17 cellular contexts compared by ENCODE assay signal in the genomic region with DNA sequence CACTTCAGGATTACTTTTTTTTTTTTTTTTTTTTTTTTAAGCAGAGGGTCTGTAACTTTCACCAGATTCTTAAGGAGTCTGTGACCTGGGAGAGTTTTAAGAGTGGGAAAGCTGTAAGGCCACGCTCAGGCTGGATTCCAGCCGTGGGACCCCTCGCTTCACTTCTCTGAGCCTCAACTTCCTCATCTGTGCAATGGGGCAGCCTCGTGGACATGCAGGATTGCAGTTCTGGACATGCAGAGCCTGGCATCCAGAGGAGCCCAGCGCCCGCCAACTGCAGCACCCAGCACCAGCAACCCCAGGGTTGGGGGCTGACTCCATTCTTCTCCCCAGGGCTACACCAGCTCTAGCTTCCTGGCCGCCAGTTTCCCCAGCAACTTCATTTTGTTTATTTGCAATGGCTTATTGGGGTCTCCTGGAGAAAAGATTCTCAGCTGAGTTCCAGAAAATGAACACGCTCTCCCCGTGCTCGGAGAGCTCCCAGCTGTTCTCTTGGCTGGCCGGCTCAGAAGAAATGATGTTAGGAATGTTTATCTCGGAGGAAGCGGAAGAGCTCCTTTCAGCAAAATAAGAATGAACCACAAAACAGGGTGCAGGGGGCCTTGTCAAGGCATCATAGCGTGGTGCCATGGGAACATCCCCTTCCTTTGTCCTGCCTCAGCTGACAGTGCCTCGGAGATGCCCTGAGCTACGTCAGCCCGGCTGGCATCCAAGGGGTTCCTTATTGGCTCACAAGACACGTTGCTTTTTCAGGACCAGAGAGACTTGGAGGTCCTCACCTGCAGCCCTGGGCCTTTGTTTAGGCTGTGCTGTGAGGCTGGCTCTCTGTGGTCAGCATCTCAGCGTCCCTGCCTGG.
"Had no signal": no experiment of that assay in that cellular context is flagged by ENCODE, and none has a peak within 500 bp of the region (broad histone marks: within the 10 kb centered on the region; RNA-seq: fewer than 3 reads in every experiment).

No MANE protein-coding gene starts in this region.

- H3K27ac ChIP-seq: epithelial cell of prostate, hepatocyte, neutrophil, parathyroid adenoma had no signal

- H3K9ac ChIP-seq: parathyroid adenoma had no signal

- H3K4me2 ChIP-seq: hepatocyte had no signal

- H2AFZ ChIP-seq: hepatocyte, parathyroid adenoma had no signal

- H3K9me3 ChIP-seq: neutrophil had no signal

- H3K79me2 ChIP-seq: hepatocyte, parathyroid adenoma had no signal

- H3K4me1 ChIP-seq: parathyroid adenoma had no signal

- ATAC-seq: activated CD8-positive, alpha-beta T cell treated with anti-CD3 and anti-CD28 coated beads for 36 hours; activated naive CD4-positive, alpha-beta T cell treated with anti-CD3 and anti-CD28 coated beads, Interleukin-2, amount 50 U/mL, for 72 hours; stimulated activated memory B cell treated with anti-CD40 and anti-IgM and Interleukin-4, amounts not matched to agents 10 μg/mL and 1 μg/mL and 100 μg/mL, for 72 hours had no signal

- FAIRE-seq: keratinocyte had no signal

- H3K4me3 ChIP-seq: hepatocyte had no signal

- DNase-seq: activated B cell treated with CpG ODN at 0.5 μM for 24 hours; activated CD4-positive, alpha-beta T cell treated with anti-CD3 and anti-CD28 coated beads for 48 hours; activated CD8-positive, alpha-beta T cell treated with anti-CD3 and anti-CD28 coated beads for 36 hours; activated effector memory CD4-positive, alpha-beta T cell treated with anti-CD3 and anti-CD28 coated beads, Interleukin-2, amount 50 U/mL, for 16 hours; activated T-cell treated with anti-CD3 and anti-CD28 coated beads, Interleukin-2, amount 50 U/mL, for 48 hours; amniotic stem cell; cerebellar nuclear complex; naive B cell; stimulated activated CD4-positive, alpha-beta T cell treated with anti-CD3 and anti-CD28 coated beads, Interleukin-2, amount 100 ng/mL, for 48 hours; trophoblast cell had no signal

- H3K27me3 ChIP-seq: hepatocyte had no signal

- H3K36me3 ChIP-seq: neutrophil had no signal
